In genomic region chr7:360454-361100, GRCh38 we compare ENCODE assay signal across 10 cellular contexts.
A peak's percentile ranks its signal among the peaks of the same experiment; 100 is the strongest.
DNase-seq lines count a peak whose midpoint lies in the region; ATAC-seq lines count a peak whose summit lies in the region.
"Had no signal": no experiment of that assay in that cellular context is flagged by ENCODE, and none has a peak within 500 bp of the region (broad histone marks: within the 10 kb centered on the region; RNA-seq: fewer than 3 reads in every experiment).

No MANE protein-coding gene starts in this region.

- no peaks in the 10 kb centered on the region for H3K9me3 ChIP-seq in iPS-18a (ENCODE audit: control insufficient read depth, low read depth, low read length)

- peaks cover 51 to 58% (median 52%) of the 10 kb centered on the region in 3 donors for H3K4me1 Mint-ChIP-seq in T-cell

- no peak overlapping the region for H3K9ac ChIP-seq in iPS-18a (ENCODE audit: low read length)

- H3K27me3 ChIP-seq in iPS-18a (ENCODE audit: control insufficient read depth, insufficient read depth, low read length) = peaks cover 23% of the 10 kb centered on the region

- H3K4me3 Mint-ChIP-seq in T-cell = peak overlapping the region; percentile 67 to 83 (median 68)
- H3K4me3 Mint-ChIP-seq: type B pancreatic cell had no signal

- H3K27ac Mint-ChIP-seq in T-cell = peak overlapping the region; percentile 75 to 80
- H3K27ac Mint-ChIP-seq: type B pancreatic cell had no signal

- DNase-seq in T-cell (peak in 21 of 34 experiments; percentile 14 to 49 (median 31)), activated T-cell treated with anti-CD3 and anti-CD28 coated beads for 48 hours (ENCODE audit: low read depth) (peak; percentile 36), NCI-H2196 treated with DMSO at 0.1 percent for 48 hours (lab: John Stamatoyannopoulos, UW; ENCODE audit: unreplicated experiment) (no peak), HT-29 (ENCODE audit: low spot score) (no peak), germinal center (ENCODE audit: low spot score) (no peak)
- DNase-seq in stimulated activated CD4-positive, alpha-beta T cell treated with anti-CD3 and anti-CD28 coated beads, Interleukin-4, amount 100 ng/mL, for 48 hours (ENCODE audit: low read depth in 2 of 2) = peak; percentile 40 to 45
- DNase-seq: NCI-H1694 had no signal

- H3K36me3 ChIP-seq in iPS-18a (ENCODE audit: control insufficient read depth, low read depth, low read length) = no peaks in the 10 kb centered on the region

- POLR2A ChIA-PET in T-cell (lab: Charles Lee) = no interaction called here

- peak overlapping the region; percentile 19 for H3K4me3 ChIP-seq in iPS-18a (ENCODE audit: low read length)

- peaks cover 3% of the 10 kb centered on the region for H3K36me3 Mint-ChIP-seq in T-cell
- H3K36me3 Mint-ChIP-seq: type B pancreatic cell had no signal

- no peaks in the 10 kb centered on the region for H3K9me3 Mint-ChIP-seq in T-cell
- H3K9me3 Mint-ChIP-seq: type B pancreatic cell had no signal

- ATAC-seq in T-cell (replicated peaks in 1 of 4) (peak; percentile 43 to 54 (median 50)), GM18873 (IDR thresholded peaks at IDR 0.05; ENCODE audit: low FRiP score, unreplicated experiment) (no peak)

- peaks cover 0 to 2% of the 10 kb centered on the region in 2 donors for H3K27me3 Mint-ChIP-seq in T-cell

- H3K27ac ChIP-seq in iPS-18a (ENCODE audit: low read length) = no peak overlapping the region

- H3K4me1 ChIP-seq in iPS-18a (ENCODE audit: control insufficient read depth, low read depth, low read length) = peaks cover 3% of the 10 kb centered on the region

- CTCF ChIA-PET in T-cell (lab: Charles Lee) = no interaction called here

Comparison
In these comparisons a context has a peak if more than half of its experiments do, and no peak if none do; other contexts are left out.
1. DNase-seq: peak in T-cell (21 of 34), activated T-cell treated with anti-CD3 and anti-CD28 coated beads for 48 hours (single experiment) and stimulated activated CD4-positive, alpha-beta T cell treated with anti-CD3 and anti-CD28 coated beads, Interleukin-4, amount 100 ng/mL, for 48 hours (2 of 2); none in NCI-H2196 treated with DMSO at 0.1 percent for 48 hours (single experiment), HT-29 (single experiment) and germinal center (single experiment).